ENCODE assay signal across 8 cellular contexts in genomic region chrX:47658684-47659515, GRCh38. TPM values are rescaled to one million over a fixed set of nuclear protein-coding genes. Genes with fewer than 3 reads are reported as not detected.
DNase-seq lines count a peak whose midpoint lies in the region; ATAC-seq and TF ChIP-seq lines count a peak whose summit lies in the region.

UXT (minus strand) TSS chrX:47659180; CDS start chrX:47658927, 253 bp downstream.

- H3K27ac Mint-ChIP-seq in GM23338 = peak within 1 kb of the TSS; percentile 99
- peak within 1 kb of the TSS; percentile 97 for H3K27ac Mint-ChIP-seq in activated T-helper 17 cell treated with anti-CD3 and anti-CD28 coated beads, Interleukin-2, amount 50 U/mL, for 72 hours
- peak within 1 kb of the TSS; percentile 94 to 99 (median 98) for H3K27ac Mint-ChIP-seq in naive thymus-derived CD8-positive, alpha-beta T cell

- H2AFZ ChIP-seq in DND-41 (ENCODE audit: low read depth, low read length) (peak within 1 kb of the TSS; percentile 85), GM23338 (no peak within 1 kb of the TSS)

- DNase-seq in DND-41 (peak; percentile 96), GM23338 (ENCODE audit: low spot score) (peak; percentile 95), LNCaP clone FGC (ENCODE audit: low read depth) (peak; percentile 81), RWPE1 (ENCODE audit: low spot score) (peak; percentile 85), fibroblast of gingiva (ENCODE audit: low read depth) (peak; percentile 98)
- DNase-seq in naive thymus-derived CD8-positive, alpha-beta T cell = peak; percentile 78 to 95 (median 91)
- DNase-seq in stimulated activated naive CD4-positive, alpha-beta T cell (lab: John Stamatoyannopoulos, UW) = peak; percentile 83 to 92 (median 90)

- H3K27me3 ChIP-seq in DND-41 (ENCODE audit: insufficient read depth, low read length, poor library complexity) = no peaks in the 10 kb centered on the region
- H3K27me3 ChIP-seq in GM23338 (ENCODE audit: insufficient read depth) = peaks cover 12% of the 10 kb centered on the region; the same call in 1 of the 2 replicates

- H3K4me1 ChIP-seq in DND-41 (ENCODE audit: insufficient read depth, low read length) (peaks cover 24% of the 10 kb centered on the region), GM23338 (ENCODE audit: insufficient read depth) (no peaks in the 10 kb centered on the region; the same call in 1 of the 2 replicates)

- H3K27me3 Mint-ChIP-seq in GM23338 (ENCODE audit: insufficient read depth, low read depth, poor library complexity) = peaks cover 9% of the 10 kb centered on the region
- H3K27me3 Mint-ChIP-seq in activated T-helper 17 cell treated with anti-CD3 and anti-CD28 coated beads, Interleukin-2, amount 50 U/mL, for 72 hours = no peaks in the 10 kb centered on the region
- H3K27me3 Mint-ChIP-seq in naive thymus-derived CD8-positive, alpha-beta T cell = peaks cover 0 to 3% (median 0%) of the 10 kb centered on the region in 5 donors

- H3K9me2 ChIP-seq in GM23338 (ENCODE audit: insufficient read depth) = no peaks in the 10 kb centered on the region

- H3K4me3 Mint-ChIP-seq in GM23338 = peak within 1 kb of the TSS; percentile 91
- H3K4me3 Mint-ChIP-seq in activated T-helper 17 cell treated with anti-CD3 and anti-CD28 coated beads, Interleukin-2, amount 50 U/mL, for 72 hours = peak within 1 kb of the TSS; percentile 91
- peak within 1 kb of the TSS; percentile 86 to 96 (median 91) for H3K4me3 Mint-ChIP-seq in naive thymus-derived CD8-positive, alpha-beta T cell

- H4K20me1 ChIP-seq in DND-41 (ENCODE audit: insufficient read depth, low read length) (no peaks in the 10 kb centered on the region), GM23338 (replicated peaks; ENCODE audit: insufficient read depth) (no peaks in the 10 kb centered on the region)

- H3F3A ChIP-seq in GM23338 (replicated peaks; ENCODE audit: low read depth) = no peaks in the 10 kb centered on the region

- ATAC-seq in DND-41 (ENCODE audit: insufficient read depth, low read depth) (peak; percentile 88), GM23338 (peak; percentile 96)
- ATAC-seq in activated T-helper 17 cell treated with anti-CD3 and anti-CD28 coated beads, Interleukin-2, amount 50 U/mL, for 72 hours (replicated peaks) = peak; percentile 86
- peak; percentile 85 to 88 for ATAC-seq in naive thymus-derived CD8-positive, alpha-beta T cell

- H3K36me3 Mint-ChIP-seq in GM23338 (ENCODE audit: low read depth) = peaks cover 28% of the 10 kb centered on the region
- H3K36me3 Mint-ChIP-seq in activated T-helper 17 cell treated with anti-CD3 and anti-CD28 coated beads, Interleukin-2, amount 50 U/mL, for 72 hours (ENCODE audit: low read depth) = peaks cover 55% of the 10 kb centered on the region
- H3K36me3 Mint-ChIP-seq in naive thymus-derived CD8-positive, alpha-beta T cell = peaks cover 0 to 30% (median 5%) of the 10 kb centered on the region in 3 donors

- CTCF ChIA-PET in RWPE1 (lab: Yijun Ruan, JAX) = interaction anchor here (0.8 kb wide), 1 partner anchor 10 kb away, joined by 4 read pairs; no protein-coding TSS in a partner anchor

- H3K9ac ChIP-seq in DND-41 (ENCODE audit: low read depth, low read length) = peak within 1 kb of the TSS; percentile 91

- H3K27ac ChIP-seq in DND-41 (ENCODE audit: low read length) = peak within 1 kb of the TSS; percentile 100
- peak within 1 kb of the TSS; percentile 98 for H3K27ac ChIP-seq in GM23338 (ENCODE audit: low read depth)
- H3K27ac ChIP-seq in RWPE1 = peak within 1 kb of the TSS; percentile 92

- no peaks in the 10 kb centered on the region for H3K4me1 Mint-ChIP-seq in GM23338
- H3K4me1 Mint-ChIP-seq in activated T-helper 17 cell treated with anti-CD3 and anti-CD28 coated beads, Interleukin-2, amount 50 U/mL, for 72 hours = peaks cover 7% of the 10 kb centered on the region
- H3K4me1 Mint-ChIP-seq in naive thymus-derived CD8-positive, alpha-beta T cell = peaks cover 11 to 31% (median 24%) of the 10 kb centered on the region in 4 donors

- POLR2A ChIA-PET in RWPE1 (lab: Yijun Ruan, JAX; ENCODE audit: low non-redundant PET) = no interaction called here
- POLR2A ChIA-PET in naive thymus-derived CD8-positive, alpha-beta T cell (lab: Charles Lee) = interaction anchor here (0.5 to 1.0 kb wide), 3 partner anchors 8 to 425 kb away, joined by 3 to 7 read pairs (median 3); partner anchors contain the start of genes CFP and ELK1

- H3K9me3 ChIP-seq in DND-41 (ENCODE audit: insufficient read depth, low read length, severe bottlenecking) = no peaks in the 10 kb centered on the region

- H3K4me3 ChIP-seq in DND-41 (ENCODE audit: low read depth in 1 of 2, low read length in 2 of 2) (peak within 1 kb of the TSS; percentile 70 to 83; a peak in 3 of 4 replicates), GM23338 (peak within 1 kb of the TSS; percentile 69), LNCaP clone FGC (ENCODE audit: low read depth, low read length) (peak within 1 kb of the TSS; percentile 76)

- peak within 1 kb of the TSS; percentile 78 for H3K4me2 ChIP-seq in DND-41 (ENCODE audit: insufficient read depth, low read length)
- peak within 1 kb of the TSS; percentile 81 for H3K4me2 ChIP-seq in GM23338

- peaks cover 7% of the 10 kb centered on the region; the same call in 2 of the 3 replicates for H3K9me3 Mint-ChIP-seq in GM23338
- peaks cover 4% of the 10 kb centered on the region for H3K9me3 Mint-ChIP-seq in activated T-helper 17 cell treated with anti-CD3 and anti-CD28 coated beads, Interleukin-2, amount 50 U/mL, for 72 hours
- H3K9me3 Mint-ChIP-seq in naive thymus-derived CD8-positive, alpha-beta T cell = no peaks in the 10 kb centered on the region

- H3K79me2 ChIP-seq in DND-41 (ENCODE audit: insufficient read depth, low read length) (peaks cover 14% of the 10 kb centered on the region), GM23338 (replicated peaks; ENCODE audit: insufficient read depth) (peaks cover 5% of the 10 kb centered on the region; the same call in 1 of the 2 replicates)

- H3K36me3 ChIP-seq in DND-41 (ENCODE audit: insufficient read depth, low read length) (peaks cover 29% of the 10 kb centered on the region), GM23338 (ENCODE audit: insufficient read depth) (no peaks in the 10 kb centered on the region)

- no peak for TF ChIP-seq CTCF in DND-41 (IDR thresholded peaks at IDR 0.05; ENCODE audit: borderline replicate concordance, extremely low read depth, low read length, poor library complexity, severe bottlenecking)
- TF ChIP-seq CTCF in GM23338 (conservative IDR thresholded peaks at IDR 0.05; ENCODE audit: low read depth in 2 of 2) = no peak
- TF ChIP-seq CTCF in LNCaP clone FGC (IDR thresholded peaks at IDR 0.05; ENCODE audit: control insufficient read depth, extremely low read depth, insufficient read depth) = no peak
- TF ChIP-seq CTCF in RWPE1 (conservative IDR thresholded peaks at IDR 0.05; ENCODE audit: low read depth) = no peak

TF ChIP-seq in GM23338, 12 proteins besides CTCF, POLR2A, EP300 and RAD21:
- TF ChIP-seq ETS1 (IDR thresholded peaks at IDR 0.05) = no peak
- TF ChIP-seq CREB1 (CRISPR knock-in tag; IDR thresholded peaks at IDR 0.05; ENCODE audit: low read depth) = peak; percentile 93
- no peak for TF ChIP-seq REST (IDR thresholded peaks at IDR 0.05; ENCODE audit: unreplicated experiment)
- TF ChIP-seq POLR2AphosphoS5 (IDR thresholded peaks at IDR 0.05; ENCODE audit: low read depth) = 0 out of 2 replicates have a peak, but pooled peaks have one; percentile 49

RNA-seq across cellular contexts. Expression of gene UXT, which starts in this region (rescaled TPM):
- total RNA-seq in GM23338 (2014; rRNA removed; shearing (Covaris generic)) = 58.4 and 64.5 TPM in 2 replicates
- polyA plus RNA-seq in GM23338 (2016; fragmentation: Nextera tagmentation; extraction: Ambion mirVana) = 134 and 141 TPM in 2 replicates
- 100 to 1,000 TPM; 127 to 156 TPM for total RNA-seq in activated T-helper 17 cell treated with anti-CD3 and anti-CD28 coated beads, Interleukin-2, amount 50 U/mL, for 72 hours
- total RNA-seq in naive thymus-derived CD8-positive, alpha-beta T cell = 100 to 1,000 TPM; 215 to 217 TPM
- 100 to 1,000 TPM; 383 to 458 (median 390) TPM for polyA plus RNA-seq in naive thymus-derived CD8-positive, alpha-beta T cell

Comparison
In these comparisons a context has a peak if more than half of its experiments do, and no peak if none do; other contexts are left out.
1. Peak in every context shown above with its lines: DNase-seq, ATAC-seq, H3K4me3 ChIP-seq and H3K27ac ChIP-seq.